9 cellular contexts compared by ENCODE assay signal in the genomic region with DNA sequence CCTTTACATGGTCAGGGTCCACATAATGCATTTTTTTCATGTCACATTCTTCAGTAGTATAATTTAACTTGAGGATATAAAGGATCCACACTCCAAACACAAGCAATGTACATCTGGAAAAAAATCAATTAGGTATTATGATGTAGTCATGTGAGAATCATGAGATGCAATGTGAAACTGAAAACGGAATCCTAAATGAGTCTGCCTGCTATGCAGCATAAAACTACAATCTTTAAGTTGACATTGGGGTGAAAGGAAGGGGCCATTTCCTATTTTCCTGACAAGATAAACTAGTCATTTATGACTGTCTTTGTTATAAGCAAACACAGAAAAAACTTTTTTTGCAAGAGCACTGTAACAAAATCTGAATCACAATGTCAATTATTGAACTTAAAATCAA. TPM values are rescaled to one million over a fixed set of nuclear protein-coding genes. Genes with fewer than 3 reads are reported as not detected.
DNase-seq lines count a peak whose midpoint lies in the region; ATAC-seq and TF ChIP-seq lines count a peak whose summit lies in the region.
"Had no signal": no experiment of that assay in that cellular context is flagged by ENCODE, and none has a peak within 500 bp of the region (broad histone marks: within the 10 kb centered on the region; RNA-seq: fewer than 3 reads in every experiment).

No MANE protein-coding gene starts in this region.

- CTCF ChIA-PET in OCI-LY7 (lab: Charles Lee; ENCODE audit: unreplicated experiment) = no interaction called here

- POLR2A ChIA-PET in OCI-LY7 (lab: Charles Lee) = no interaction called here

- no peak overlapping the region for H3K27ac Mint-ChIP-seq in chondrocyte (ENCODE audit: unreplicated experiment)

- H3K79me2 ChIP-seq in OCI-LY1 (ENCODE audit: insufficient read depth, low read length) = no peaks in the 10 kb centered on the region
- no peaks in the 10 kb centered on the region for H3K79me2 ChIP-seq in OCI-LY7 (ENCODE audit: insufficient read depth, low read depth, low read length)

- H3K36me3 ChIP-seq in GM06990 (ENCODE audit: control insufficient read depth, insufficient read depth, low read length) = no peaks in the 10 kb centered on the region
- no peaks in the 10 kb centered on the region; the same call in 1 of the 2 replicates for H3K36me3 ChIP-seq in OCI-LY1 (ENCODE audit: insufficient read depth, low read length)
- no peaks in the 10 kb centered on the region for H3K36me3 ChIP-seq in WERI-Rb-1
- no peaks in the 10 kb centered on the region for H3K36me3 ChIP-seq in OCI-LY7 (ENCODE audit: insufficient read depth, low read length)

- H3K9me3 ChIP-seq in OCI-LY1 (ENCODE audit: low read length) (no peaks in the 10 kb centered on the region), WERI-Rb-1 (ENCODE audit: severe bottlenecking) (no peaks in the 10 kb centered on the region), OCI-LY7 (ENCODE audit: low read length) (no peaks in the 10 kb centered on the region)

- peaks cover 15% of the 10 kb centered on the region for H3K4me1 Mint-ChIP-seq in chondrocyte (ENCODE audit: low read depth)

- no peak for TF ChIP-seq CTCF in GM06990 (IDR thresholded peaks at IDR 0.05; ENCODE audit: insufficient read depth, low read length, poor library complexity, severe bottlenecking)
- no peak for TF ChIP-seq CTCF in OCI-LY1 (IDR thresholded peaks at IDR 0.05; ENCODE audit: low read length)
- no peak for TF ChIP-seq CTCF in WERI-Rb-1 (IDR thresholded peaks at IDR 0.05; ENCODE audit: low read depth, low read length)
- no peak for TF ChIP-seq CTCF in OCI-LY7 (conservative IDR thresholded peaks at IDR 0.05; ENCODE audit: low read length)
- no peak for TF ChIP-seq CTCF in chondrocyte (IDR thresholded peaks at IDR 0.05)

- peak; percentile 55 for ATAC-seq in GM21390 (IDR thresholded peaks at IDR 0.05; ENCODE audit: unreplicated experiment)

- H3K9ac ChIP-seq in OCI-LY1 (ENCODE audit: low read length) = no peak overlapping the region

- intact Hi-C loops in OCI-LY7 (cut with micrococcal nuclease; ENCODE audit: unreplicated experiment) = no loop called here

- peaks cover 4% of the 10 kb centered on the region for H3K36me3 Mint-ChIP-seq in chondrocyte (ENCODE audit: low read depth)

- no peaks in the 10 kb centered on the region for H3K27me3 Mint-ChIP-seq in chondrocyte (ENCODE audit: low read depth)

- H3K4me3 Mint-ChIP-seq in chondrocyte (ENCODE audit: unreplicated experiment) = no peak overlapping the region

- H3K27me3 ChIP-seq in GM06990 (replicated peaks; ENCODE audit: control insufficient read depth, insufficient read depth, low read length) = no peaks in the 10 kb centered on the region
- no peaks in the 10 kb centered on the region for H3K27me3 ChIP-seq in OCI-LY1 (ENCODE audit: insufficient read depth, low read length)
- H3K27me3 ChIP-seq in WERI-Rb-1 (ENCODE audit: insufficient read depth, low read depth, severe bottlenecking) = no peaks in the 10 kb centered on the region

- DNase-seq in GM06990 (ENCODE audit: extremely low read depth, insufficient read length) (peak; percentile 55), foreskin melanocyte (peak; percentile 92), WERI-Rb-1 (no peak), OCI-LY7 (ENCODE audit: low spot score) (no peak), chondrocyte (ENCODE audit: low spot score) (no peak)
- DNase-seq in effector CD4-positive, alpha-beta T cell = no peak
- DNase-seq: NCI-H526 treated with DMSO at 0.1 percent for 48 hours had no signal

- H3K9me2 ChIP-seq in OCI-LY1 (ENCODE audit: low read depth, low read length) = no peaks in the 10 kb centered on the region
- no peaks in the 10 kb centered on the region for H3K9me2 ChIP-seq in OCI-LY7 (ENCODE audit: insufficient read depth, low read length)

- peak overlapping the region; percentile 20; the same call in 1 of the 2 replicates for H3K4me2 ChIP-seq in OCI-LY1 (ENCODE audit: low read length)
- H3K4me2 ChIP-seq in OCI-LY7 (ENCODE audit: low read length) = no peak overlapping the region

- BruUV-seq in OCI-LY7 (replicated peaks; lab: Mats Ljungman, UMichigan) = no TSS peak

- H3K9me3 Mint-ChIP-seq in chondrocyte (ENCODE audit: low read depth) = no peaks in the 10 kb centered on the region

- H3K4me3 ChIP-seq in GM06990 (replicated peaks; ENCODE audit: low read depth, low read length) (no peak overlapping the region), OCI-LY1 (ENCODE audit: low read depth, low read length, poor library complexity, severe bottlenecking) (no peak overlapping the region), WERI-Rb-1 (ENCODE audit: low read depth, low read length) (no peak overlapping the region), OCI-LY7 (ENCODE audit: low read depth, low read length, poor library complexity, severe bottlenecking) (no peak overlapping the region)

- H4K20me1 ChIP-seq in OCI-LY1 (ENCODE audit: insufficient read depth, low read length) (no peaks in the 10 kb centered on the region), OCI-LY7 (ENCODE audit: insufficient read depth, low read length) (no peaks in the 10 kb centered on the region)

- H3K27ac ChIP-seq in OCI-LY1 (ENCODE audit: low read depth, low read length, poor library complexity, severe bottlenecking) (no peak overlapping the region), WERI-Rb-1 (no peak overlapping the region), OCI-LY7 (ENCODE audit: low read depth, low read length, poor library complexity, severe bottlenecking) (no peak overlapping the region)

- no peaks in the 10 kb centered on the region for H3F3A ChIP-seq in OCI-LY1 (ENCODE audit: insufficient read depth, low read length)

- H2AFZ ChIP-seq in OCI-LY1 (ENCODE audit: low read length) (no peak overlapping the region), OCI-LY7 (ENCODE audit: low read length) (no peak overlapping the region)

- H3K4me1 ChIP-seq in OCI-LY1 (ENCODE audit: insufficient read depth, low read length, severe bottlenecking) (peaks cover 13% of the 10 kb centered on the region), OCI-LY7 (ENCODE audit: insufficient read depth, low read length, poor library complexity, severe bottlenecking) (no peaks in the 10 kb centered on the region)

RNA-seq across cellular contexts. Expression of gene ST3GAL5, which starts 27.6 kb away (rescaled TPM):
- total RNA-seq in OCI-LY7 (2014; rRNA removed; shearing (Covaris generic)) = 6.1 and 7.4 TPM in 2 replicates
- total RNA-seq in OCI-LY7 (2022) (8.5 and 11.3 TPM in 2 replicates), chondrocyte (20.0 to 48.1 TPM (median 20.6 TPM) in 3 replicates)

Comparison
In these comparisons a context has a peak if more than half of its experiments do, and no peak if none do; other contexts are left out.
1. DNase-seq: peak in GM06990 (single experiment) and foreskin melanocyte (single experiment); none in effector CD4-positive, alpha-beta T cell (single experiment), WERI-Rb-1 (single experiment), OCI-LY7 (single experiment) and chondrocyte (single experiment).